In the genomic region with DNA sequence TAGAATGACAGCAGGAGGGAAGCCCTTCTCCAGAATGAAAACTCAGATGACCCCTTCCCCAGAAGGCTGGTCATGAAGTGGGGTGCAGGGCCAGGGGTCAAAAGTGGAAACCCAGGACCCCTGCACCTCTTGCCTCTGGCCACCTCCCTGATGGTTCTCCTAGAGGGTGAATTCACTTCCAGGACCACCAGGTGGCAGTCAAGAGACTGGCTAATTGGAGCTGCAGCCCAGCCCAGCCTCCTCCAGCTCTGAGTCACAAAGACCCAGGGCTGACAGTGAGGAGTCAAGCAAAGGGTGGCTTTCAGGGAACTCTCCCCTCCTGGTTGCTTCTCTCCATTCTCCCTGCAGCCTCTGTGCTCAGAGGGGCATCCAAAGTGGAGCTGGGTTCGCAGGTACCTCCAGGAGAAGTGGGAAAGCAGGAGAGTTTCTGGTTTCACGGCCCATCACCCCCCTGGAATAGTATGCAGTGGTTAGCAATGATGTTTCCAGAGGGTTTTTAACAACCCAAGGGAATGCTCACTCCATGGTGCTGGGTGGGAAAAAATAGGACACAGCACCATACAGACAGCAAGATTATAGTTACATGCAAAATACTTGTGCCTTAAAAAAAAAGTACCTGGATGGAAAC, we compare ENCODE assay signal across 8 cellular contexts. TPM values are rescaled to one million over a fixed set of nuclear protein-coding genes. Genes with fewer than 3 reads are reported as not detected.
DNase-seq lines count a peak whose midpoint lies in the region; ATAC-seq lines count a peak whose summit lies in the region.

No MANE protein-coding gene starts in this region.

- DNase-seq in SIG-M5 treated with dmso at 0.1 percent for 504 hours (lab: John Stamatoyannopoulos, UW; ENCODE audit: unreplicated experiment) (peak; percentile 58), SIG-M5 (lab: John Stamatoyannopoulos, UW) (no peak), NCI-H1105 treated with DMSO at 0.1 percent for 48 hours (lab: John Stamatoyannopoulos, UW) (peak; percentile 76), T-helper 1 cell (peak; percentile 15 to 64 (median 51)), amniotic epithelial cell (ENCODE audit: low read depth) (peak; percentile 75), left ventricle myocardium superior (peak; percentile 79), putamen (ENCODE audit: low spot score) (peak; percentile 86)

- ATAC-seq in left ventricle myocardium superior (peak; percentile 96), GM18870 (IDR thresholded peaks at IDR 0.05; ENCODE audit: unreplicated experiment) (no peak)

- intact Hi-C loops in left ventricle myocardium superior (cut with micrococcal nuclease), result no loop called here

RNA-seq across cellular contexts. Expression of gene EPHB2, which starts 6.1 kb away (rescaled TPM):
- 2.4 TPM for total RNA-seq in left ventricle myocardium superior

RNA-seq across cellular contexts. Expression of gene C1QB, which starts 51.5 kb away (rescaled TPM):
- total RNA-seq in left ventricle myocardium superior, result 102 TPM
